9 cellular contexts compared by ENCODE assay signal in genomic region chr4:6918345-6918744, GRCh38.
DNase-seq lines count a peak whose midpoint lies in the region; ATAC-seq and TF ChIP-seq lines count a peak whose summit lies in the region.
"Had no signal": no experiment of that assay in that cellular context is flagged by ENCODE, and none has a peak within 500 bp of the region (broad histone marks: within the 10 kb centered on the region; RNA-seq: fewer than 3 reads in every experiment).

No MANE protein-coding gene starts in this region.

- ATAC-seq in activated naive CD8-positive, alpha-beta T cell treated with anti-CD3 and anti-CD28 coated beads, Interleukin-2, amount 50 U/mL, for 24 hours = no peak
- ATAC-seq in GM19467 (IDR thresholded peaks at IDR 0.05; ENCODE audit: unreplicated experiment) (no peak), HG02938 (IDR thresholded peaks at IDR 0.05; ENCODE audit: unreplicated experiment) (no peak), HG02840 (IDR thresholded peaks at IDR 0.05; ENCODE audit: low FRiP score, unreplicated experiment) (no peak)

- H3K4me3 Mint-ChIP-seq in activated naive CD8-positive, alpha-beta T cell treated with anti-CD3 and anti-CD28 coated beads, Interleukin-2, amount 50 U/mL, for 24 hours = peak overlapping the region; percentile 45

- peak overlapping the region; percentile 65 for H3K27ac Mint-ChIP-seq in activated naive CD8-positive, alpha-beta T cell treated with anti-CD3 and anti-CD28 coated beads, Interleukin-2, amount 50 U/mL, for 24 hours

- H3K36me3 ChIP-seq in mucosa of stomach (ENCODE audit: control insufficient read depth, insufficient read depth, low read length) = no peaks in the 10 kb centered on the region

- H3K27me3 ChIP-seq in mucosa of stomach (ENCODE audit: control insufficient read depth, insufficient read depth, low read length) = no peaks in the 10 kb centered on the region

- H3K9me3 Mint-ChIP-seq in activated naive CD8-positive, alpha-beta T cell treated with anti-CD3 and anti-CD28 coated beads, Interleukin-2, amount 50 U/mL, for 24 hours = no peaks in the 10 kb centered on the region

- peak overlapping the region; percentile 70 for H3K27ac ChIP-seq in C4-2B
- H3K27ac ChIP-seq: thoracic aorta had no signal

- no peaks in the 10 kb centered on the region for H3K9me3 ChIP-seq in mucosa of stomach (ENCODE audit: control insufficient read depth, low read length)
- H3K9me3 ChIP-seq: thoracic aorta had no signal

- H3K36me3 Mint-ChIP-seq in activated naive CD8-positive, alpha-beta T cell treated with anti-CD3 and anti-CD28 coated beads, Interleukin-2, amount 50 U/mL, for 24 hours (ENCODE audit: low read depth) = peaks cover 3% of the 10 kb centered on the region

- no peaks in the 10 kb centered on the region for H3K27me3 Mint-ChIP-seq in activated naive CD8-positive, alpha-beta T cell treated with anti-CD3 and anti-CD28 coated beads, Interleukin-2, amount 50 U/mL, for 24 hours

- H3K4me3 ChIP-seq in mucosa of stomach (ENCODE audit: low read length) = peak overlapping the region; percentile 15
- H3K4me3 ChIP-seq: thoracic aorta had no signal

- peaks cover 66% of the 10 kb centered on the region for H3K4me1 Mint-ChIP-seq in activated naive CD8-positive, alpha-beta T cell treated with anti-CD3 and anti-CD28 coated beads, Interleukin-2, amount 50 U/mL, for 24 hours

- peaks cover 42% of the 10 kb centered on the region for H3K4me1 ChIP-seq in mucosa of stomach (ENCODE audit: control insufficient read depth, insufficient read depth, low read length)

- peak; percentile 72 for DNase-seq in KG1 (lab: John Stamatoyannopoulos, UW)
- no peak for DNase-seq in activated naive CD8-positive, alpha-beta T cell treated with anti-CD3 and anti-CD28 coated beads, Interleukin-2, amount 50 U/mL, for 24 hours
- no peak for DNase-seq in NCI-H1436 (lab: John Stamatoyannopoulos, UW)

- no peak for TF ChIP-seq CTCF in C4-2B (conservative IDR thresholded peaks at IDR 0.05)

- peak overlapping the region; percentile 56 for H3K9ac ChIP-seq in mucosa of stomach (ENCODE audit: low read length)
